ENCODE assay signal across 1 cellular context in the genomic region with DNA sequence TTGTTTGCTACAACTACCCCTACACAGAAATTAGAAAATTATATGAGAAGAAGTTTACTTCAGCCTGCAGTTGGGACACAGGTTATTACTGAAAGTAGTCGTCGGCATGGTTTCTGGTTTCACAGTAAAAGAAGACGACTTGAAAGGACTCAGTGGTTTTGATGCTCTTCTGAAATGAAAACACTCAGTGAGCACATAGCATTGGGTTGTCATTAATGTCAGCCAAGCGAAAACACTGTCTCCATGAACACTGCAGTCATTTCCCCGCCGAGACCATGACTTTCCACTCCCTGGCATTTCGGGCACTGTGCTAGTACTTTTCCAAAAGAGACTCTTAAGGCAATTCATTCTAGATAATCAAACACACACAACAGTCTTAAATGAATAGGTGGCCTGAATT.
TF ChIP-seq lines count a peak whose summit lies in the region.

No MANE protein-coding gene starts in this region.

TF ChIP-seq in GM12878, 131 proteins besides CTCF, POLR2A, EP300 and RAD21 (continued from another document):
- TF ChIP-seq CUX1 (IDR thresholded peaks at IDR 0.05; ENCODE audit: insufficient replicate concordance, low read depth, low read length): no peak
- TF ChIP-seq RBBP5 (conservative IDR thresholded peaks at IDR 0.05): no peak
- peak; percentile 71; the same call in 1 of the 2 replicates for TF ChIP-seq BCL11A (IDR thresholded peaks at IDR 0.05; ENCODE audit: low read depth, low read length)
- no peak for TF ChIP-seq HDGF (IDR thresholded peaks at IDR 0.05)
- no peak for TF ChIP-seq SMAD1 (IDR thresholded peaks at IDR 0.05; ENCODE audit: low read depth, partially characterized antibody)
- TF ChIP-seq FOXM1 (IDR thresholded peaks at IDR 0.05; ENCODE audit: low read depth, low read length): peak; percentile 72; the same call in 1 of the 2 replicates
- TF ChIP-seq TCF3 (IDR thresholded peaks at IDR 0.05; ENCODE audit: borderline replicate concordance, insufficient read depth, low read depth, low read length): no peak
- TF ChIP-seq MTA2 (IDR thresholded peaks at IDR 0.05; ENCODE audit: low read depth): peak; percentile 63
- TF ChIP-seq KDM1A (IDR thresholded peaks at IDR 0.05; ENCODE audit: borderline replicate concordance): no peak
- no peak for TF ChIP-seq SREBF1 (IDR thresholded peaks at IDR 0.05; ENCODE audit: low read length)
- TF ChIP-seq CREM (IDR thresholded peaks at IDR 0.05; ENCODE audit: low read depth): peak; percentile 74; the same call in 1 of the 2 replicates
- TF ChIP-seq, protein P1, sequence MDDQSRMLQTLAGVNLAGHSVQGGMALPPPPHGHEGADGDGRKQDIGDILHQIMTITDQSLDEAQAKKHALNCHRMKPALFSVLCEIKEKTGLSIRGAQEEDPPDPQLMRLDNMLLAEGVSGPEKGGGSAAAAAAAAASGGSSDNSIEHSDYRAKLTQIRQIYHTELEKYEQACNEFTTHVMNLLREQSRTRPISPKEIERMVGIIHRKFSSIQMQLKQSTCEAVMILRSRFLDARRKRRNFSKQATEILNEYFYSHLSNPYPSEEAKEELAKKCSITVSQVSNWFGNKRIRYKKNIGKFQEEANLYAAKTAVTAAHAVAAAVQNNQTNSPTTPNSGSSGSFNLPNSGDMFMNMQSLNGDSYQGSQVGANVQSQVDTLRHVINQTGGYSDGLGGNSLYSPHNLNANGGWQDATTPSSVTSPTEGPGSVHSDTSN (IDR thresholded peaks at IDR 0.05; ENCODE audit: insufficient replicate concordance, low read depth, low read length): no peak
- peak; percentile 35 for TF ChIP-seq BCL3 (IDR thresholded peaks at IDR 0.05; ENCODE audit: borderline replicate concordance, insufficient read depth, low read depth, low read length, poor library complexity, severe bottlenecking)
- peak; percentile 71; the same call in 1 of the 2 replicates for TF ChIP-seq NFIC (IDR thresholded peaks at IDR 0.05; ENCODE audit: low read depth, low read length)
- TF ChIP-seq RELA (IDR thresholded peaks at IDR 0.05; ENCODE audit: borderline replicate concordance, partially characterized antibody): peak; percentile 42
- no peak for TF ChIP-seq MEF2B (IDR thresholded peaks at IDR 0.05; ENCODE audit: partially characterized antibody, poor library complexity, severe bottlenecking)
- TF ChIP-seq MEF2A (IDR thresholded peaks at IDR 0.05; ENCODE audit: insufficient read depth, low read depth, low read length): no peak
- TF ChIP-seq POU2F2 (IDR thresholded peaks at IDR 0.05; ENCODE audit: borderline replicate concordance, low read depth, low read length): no peak
- no peak for TF ChIP-seq ZBTB11 (CRISPR knock-in tag; IDR thresholded peaks at IDR 0.05)
- peak; percentile 78 for TF ChIP-seq ATF7 (IDR thresholded peaks at IDR 0.05; ENCODE audit: low read depth)
- TF ChIP-seq ZNF274 (IDR thresholded peaks at IDR 0.05; ENCODE audit: insufficient read depth, insufficient read length): no peak
- TF ChIP-seq RUNX3 (IDR thresholded peaks at IDR 0.05; ENCODE audit: low read length): peak; percentile 96
- peak; percentile 55; the same call in 1 of the 2 replicates for TF ChIP-seq ZBED1 (IDR thresholded peaks at IDR 0.05; ENCODE audit: borderline replicate concordance)
- TF ChIP-seq MXI1 (IDR thresholded peaks at IDR 0.05; ENCODE audit: low read depth, low read length): peak; percentile 20; the same call in 1 of the 2 replicates
- TF ChIP-seq EGR1 (IDR thresholded peaks at IDR 0.05; ENCODE audit: borderline replicate concordance in 1 of 2, low read depth in 2 of 2, low read length in 2 of 2): no peak
- peak; percentile 59 to 64; a peak in 2 of 4 replicates for TF ChIP-seq IKZF2 (IDR thresholded peaks at IDR 0.05)
- TF ChIP-seq PAX8 (IDR thresholded peaks at IDR 0.05): no peak
- TF ChIP-seq HSF1 (IDR thresholded peaks at IDR 0.05; ENCODE audit: low read depth, low read length): no peak
- TF ChIP-seq ETV6 (conservative IDR thresholded peaks at IDR 0.05 in 1 of 2, IDR thresholded peaks at IDR 0.05 in 1 of 2; ENCODE audit: borderline replicate concordance in 1 of 2, low read depth in 1 of 2): peak in 1 of 2 experiments; percentile 67; a peak in 1 of 4 replicates
- peak; percentile 82 for TF ChIP-seq ATF2 (IDR thresholded peaks at IDR 0.05; ENCODE audit: low read length)
- TF ChIP-seq TBL1XR1 (IDR thresholded peaks at IDR 0.05; ENCODE audit: low read depth, low read length): peak; percentile 54; the same call in 1 of the 2 replicates
- no peak for TF ChIP-seq BACH1 (IDR thresholded peaks at IDR 0.05; ENCODE audit: borderline replicate concordance)
- TF ChIP-seq CEBPB (IDR thresholded peaks at IDR 0.05; ENCODE audit: borderline replicate concordance in 1 of 2, low read depth in 2 of 2, low read length in 2 of 2): no peak
